23 cellular contexts compared by ENCODE assay signal in genomic region chr6:97923249-97923648, GRCh38.
"Had no signal": no experiment of that assay in that cellular context is flagged by ENCODE, and none has a peak within 500 bp of the region (broad histone marks: within the 10 kb centered on the region; RNA-seq: fewer than 3 reads in every experiment).

No MANE protein-coding gene starts in this region.

- H3K27ac Mint-ChIP-seq: T-cell had no signal

- ATAC-seq: Panc1, PC-3, T-cell had no signal

- H3K27ac ChIP-seq: HL-60, KMS-11, RWPE1 had no signal

- DNase-seq: Kasumi-1, MM.1S, NCI-H1092 treated with DMSO at 0.1 percent for 48 hours, NCI-H1436, NCI-H1694 treated with DMSO at 0.1 percent for 48 hours, NCI-H2029, NCI-H2081 treated with DMSO at 0.1 percent for 48 hours, NCI-H2171, NCI-H226, NCI-H446, NCI-H510A, NCI-H524 treated with DMSO at 0.1 percent for 48 hours, NCI-H774, PC-3, SHP77, SK-N-SH, SW 1271, T-cell had no signal

- H3K9me3 ChIP-seq: SK-N-SH had no signal

- FAIRE-seq: HTR-8/SVneo had no signal

- H3K36me3 Mint-ChIP-seq: T-cell had no signal

- H3K4me2 ChIP-seq: KMS-11, SK-N-SH had no signal

- H3K27me3 Mint-ChIP-seq: T-cell had no signal

- H3K9ac ChIP-seq: KMS-11, SK-N-SH had no signal

- H3K4me1 Mint-ChIP-seq: T-cell had no signal

- H3K4me3 Mint-ChIP-seq: T-cell had no signal
